In the genomic region with DNA sequence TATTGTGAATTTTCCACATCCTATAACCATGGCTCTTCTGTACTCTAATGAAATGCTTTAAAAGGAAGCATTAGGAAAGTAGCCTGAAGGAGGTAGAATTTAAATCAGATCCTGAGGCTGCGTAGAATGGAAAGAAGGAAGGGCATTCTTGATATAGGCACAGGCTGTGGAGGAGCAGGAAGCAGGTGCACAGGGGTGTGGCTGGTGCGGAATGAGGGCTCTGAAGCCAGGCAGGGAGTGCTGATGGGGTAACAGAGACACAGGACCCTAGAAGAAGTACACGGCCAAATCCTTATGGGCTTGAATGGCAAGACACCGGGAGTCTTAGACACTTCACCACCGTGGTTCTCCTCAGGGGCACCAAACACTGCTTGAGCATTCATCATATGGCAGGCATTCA, we compare ENCODE assay signal across 20 cellular contexts.
DNase-seq lines count a peak whose midpoint lies in the region; ATAC-seq, FAIRE-seq and TF ChIP-seq lines count a peak whose summit lies in the region.
"Had no signal": no experiment of that assay in that cellular context is flagged by ENCODE, and none has a peak within 500 bp of the region (broad histone marks: within the 10 kb centered on the region; RNA-seq: fewer than 3 reads in every experiment).

No MANE protein-coding gene starts in this region.

- intact Hi-C loops in mucosa of descending colon (cut with DNase I, micrococcal nuclease) (no loop called here), transverse colon (cut with DNase I; ENCODE audit: low total_unique reads) (no loop called here)

- H3K27me3 ChIP-seq in bronchial epithelial cell (ENCODE audit: control insufficient read depth, insufficient read depth, low read length) (no peaks in the 10 kb centered on the region), transverse colon (no peaks in the 10 kb centered on the region)
- H3K27me3 ChIP-seq: BE2C had no signal

- H3K4me3 ChIP-seq in bronchial epithelial cell (ENCODE audit: low read depth, low read length): no peak overlapping the region
- no peak overlapping the region for H3K4me3 ChIP-seq in mucosa of descending colon
- no peak overlapping the region for H3K4me3 ChIP-seq in transverse colon
- H3K4me3 ChIP-seq: K562 had no signal

- in situ Hi-C loops in transverse colon (cut with MboI; ENCODE audit: low pct_ligation_motif_present in 1 of 4, low pct_unique_long_range_greater_than_20kb in 1 of 4, low sequenced_read_pairs in 3 of 4): no loop called here

- peak; percentile 66 for ATAC-seq in mucosa of descending colon
- no peak for ATAC-seq in GM18858 (IDR thresholded peaks at IDR 0.05; ENCODE audit: unreplicated experiment)
- ATAC-seq: K562 had no signal

- H3K4me1 ChIP-seq in mucosa of descending colon (ENCODE audit: low read depth) (peaks cover 10% of the 10 kb centered on the region), transverse colon (peaks cover 10 to 50% (median 26%) of the 10 kb centered on the region in 4 donors)

- TF ChIP-seq CTCF in bronchial epithelial cell (IDR thresholded peaks at IDR 0.05; ENCODE audit: insufficient read depth, low read length, severe bottlenecking): no peak
- TF ChIP-seq CTCF in mucosa of descending colon (IDR thresholded peaks at IDR 0.05): no peak
- TF ChIP-seq CTCF in transverse colon (IDR thresholded peaks at IDR 0.05): no peak

- H3K27ac ChIP-seq in transverse colon: no peak overlapping the region
- H3K27ac ChIP-seq: C4-2B, HL-60 had no signal

- H3K9me3 ChIP-seq in mucosa of descending colon: no peaks in the 10 kb centered on the region
- no peaks in the 10 kb centered on the region for H3K9me3 ChIP-seq in transverse colon
- H3K9me3 ChIP-seq: BE2C, Caco-2 had no signal

- no peaks in the 10 kb centered on the region for H3K36me3 ChIP-seq in bronchial epithelial cell (ENCODE audit: control insufficient read depth, insufficient read depth, low read length)
- H3K36me3 ChIP-seq in mucosa of descending colon (ENCODE audit: low read depth): no peaks in the 10 kb centered on the region
- no peaks in the 10 kb centered on the region for H3K36me3 ChIP-seq in transverse colon
- H3K36me3 ChIP-seq: BE2C had no signal

- DNase-seq in bronchial epithelial cell (ENCODE audit: low read depth): no peak
- DNase-seq in mucosa of descending colon: peak; percentile 69 to 74 (median 74)
- peak; percentile 68 for DNase-seq in transverse colon
- no peak for DNase-seq in activated CD8-positive, alpha-beta memory T cell treated with anti-CD3 and anti-CD28 coated beads, Interleukin-2, amount 50 U/mL, for 4 hours
- no peak for DNase-seq in kidney tubule cell (ENCODE audit: low spot score)
- DNase-seq: ACHN; BE2C; Caco-2; CD4-positive, alpha-beta T cell; H9 had no signal

- TF ChIP-seq EP300 in transverse colon (IDR thresholded peaks at IDR 0.05; ENCODE audit: low read depth): no peak

- 60 to 74% methylated on average over 3 to 5 of the region's 5 CpGs for WGBS in transverse colon (ENCODE audit: low coverage in 1 of 2), 2 donors

- peak; percentile 52 for FAIRE-seq in bronchial epithelial cell (lab: Jason Lieb, UNC)
- FAIRE-seq: A204.1, D721Med, G401.6, GM12892, GM18507, H1, K562 had no signal

- TF ChIP-seq POLR2A in transverse colon (IDR thresholded peaks at IDR 0.05): no peak

Comparison
In these comparisons a context has a peak if more than half of its experiments do, and no peak if none do; other contexts are left out.
1. DNase-seq: peak in mucosa of descending colon (3 of 3) and transverse colon (single experiment); none in bronchial epithelial cell (single experiment), activated CD8-positive, alpha-beta memory T cell treated with anti-CD3 and anti-CD28 coated beads, Interleukin-2, amount 50 U/mL, for 4 hours (single experiment) and kidney tubule cell (single experiment).